Comparison of ENCODE assay signal across 18 cellular contexts in genomic region chr2:66185497-66186034, GRCh38.
A peak's percentile ranks its signal among the peaks of the same experiment; 100 is the strongest.
DNase-seq lines count a peak whose midpoint lies in the region; ATAC-seq, FAIRE-seq and TF ChIP-seq lines count a peak whose summit lies in the region.
"Had no signal": no experiment of that assay in that cellular context is flagged by ENCODE, and none has a peak within 500 bp of the region (broad histone marks: within the 10 kb centered on the region; RNA-seq: fewer than 3 reads in every experiment).

No MANE protein-coding gene starts in this region.

- H2BK15ac ChIP-seq in mesendoderm (replicated peaks; ENCODE audit: low read depth) = no peak overlapping the region

- FAIRE-seq in bronchial epithelial cell (lab: Jason Lieb, UNC) = no peak
- FAIRE-seq: A204.1, H1, HepG2 had no signal

- H3K4ac ChIP-seq in mesendoderm (ENCODE audit: low read depth, low read length) = no peak overlapping the region

- no CpG with 5 or more reads among the region's 10 CpGs for WGBS in mesendoderm (ENCODE audit: extremely low coverage, insufficient coverage, low lambda C conversion rate)

- no peak overlapping the region for H2AK5ac ChIP-seq in mesendoderm (ENCODE audit: low read length)

- no peak overlapping the region for H2BK120ac ChIP-seq in mesendoderm (ENCODE audit: low read depth, low read length)

- peak; percentile 91 for ATAC-seq in esophagus mucosa
- ATAC-seq in lower lobe of right lung = no peak
- ATAC-seq: HepG2 had no signal

- H3K79me2 ChIP-seq in mesendoderm (ENCODE audit: control insufficient read depth, insufficient read depth, low read length) = no peaks in the 10 kb centered on the region

- no peak overlapping the region for H3K4me3 ChIP-seq in bronchial epithelial cell (ENCODE audit: low read depth, low read length)
- H3K4me3 ChIP-seq in mesendoderm (ENCODE audit: low read length) = no peak overlapping the region
- no peak overlapping the region for H3K4me3 ChIP-seq in skin epidermis
- H3K4me3 ChIP-seq in lower lobe of right lung = no peak overlapping the region
- H3K4me3 ChIP-seq: HAP-1 had no signal

- H2BK5ac ChIP-seq in mesendoderm (ENCODE audit: low read length) = no peak overlapping the region

- H4K8ac ChIP-seq in mesendoderm (ENCODE audit: low read depth, low read length) = no peak overlapping the region

- no peaks in the 10 kb centered on the region for H3K79me1 ChIP-seq in mesendoderm (ENCODE audit: low read length)

- no peak overlapping the region for H3K56ac ChIP-seq in mesendoderm (ENCODE audit: low read length)

- H3K4me2 ChIP-seq in mesendoderm (ENCODE audit: low read length) = no peak overlapping the region

- H3K23ac ChIP-seq in mesendoderm (ENCODE audit: low read length) = no peak overlapping the region

- peak overlapping the region; percentile 61 for H3K18ac ChIP-seq in mesendoderm (ENCODE audit: low read length)

- H3K27ac ChIP-seq in mesendoderm (ENCODE audit: low read depth, low read length) = no peak overlapping the region
- peak overlapping the region in 13 of 21 experiments; percentile 29 to 66 (median 52) for H3K27ac ChIP-seq in skin epidermis
- H3K27ac ChIP-seq in lower lobe of right lung = no peak overlapping the region
- H3K27ac ChIP-seq: C4-2B had no signal

- H3K4me1 ChIP-seq in mesendoderm (ENCODE audit: control insufficient read depth, low read depth, low read length) (no peaks in the 10 kb centered on the region), lower lobe of right lung (no peaks in the 10 kb centered on the region)
- H3K4me1 ChIP-seq: BE2C, HAP-1 had no signal

- DNase-seq in bronchial epithelial cell (ENCODE audit: low read depth) (peak; percentile 42), mesendoderm (no peak), lower lobe of right lung (no peak), NCI-H1436 treated with DMSO at 0.1 percent for 48 hours (lab: John Stamatoyannopoulos, UW) (no peak), NCI-H446 treated with DMSO at 0.1 percent for 48 hours (lab: John Stamatoyannopoulos, UW) (no peak), CD1c-positive myeloid dendritic cell (ENCODE audit: extremely low spot score) (no peak)
- DNase-seq: ACHN; BE2C; CD4-positive, alpha-beta memory T cell; DMS79 treated with DMSO at 0.1 percent for 48 hours; GF-D8 had no signal

- no peak overlapping the region for H4K5ac ChIP-seq in mesendoderm (ENCODE audit: low read length)

- no peaks in the 10 kb centered on the region for H3K9me3 ChIP-seq in lower lobe of right lung
- H3K9me3 ChIP-seq: BE2C, HAP-1 had no signal

- no peak overlapping the region for H3K9ac ChIP-seq in mesendoderm (ENCODE audit: low read length)

- intact Hi-C loops in lower lobe of right lung (cut with DNase I) = no loop called here

- H3K27me3 ChIP-seq in bronchial epithelial cell (ENCODE audit: control insufficient read depth, insufficient read depth, low read length) (no peaks in the 10 kb centered on the region), mesendoderm (ENCODE audit: insufficient read depth, low read length, poor library complexity) (no peaks in the 10 kb centered on the region), lower lobe of right lung (ENCODE audit: low read depth) (no peaks in the 10 kb centered on the region)
- H3K27me3 ChIP-seq: BE2C had no signal

- TF ChIP-seq CTCF in bronchial epithelial cell (IDR thresholded peaks at IDR 0.05; ENCODE audit: insufficient read depth, low read length, severe bottlenecking) = no peak
- no peak for TF ChIP-seq CTCF in lower lobe of right lung (IDR thresholded peaks at IDR 0.05)

- no peaks in the 10 kb centered on the region for H3K36me3 ChIP-seq in bronchial epithelial cell (ENCODE audit: control insufficient read depth, insufficient read depth, low read length)
- no peaks in the 10 kb centered on the region for H3K36me3 ChIP-seq in mesendoderm (ENCODE audit: control insufficient read depth, insufficient read depth, low read length)
- H3K36me3 ChIP-seq in lower lobe of right lung = no peaks in the 10 kb centered on the region
- H3K36me3 ChIP-seq: BE2C, HAP-1 had no signal

Comparison
In these comparisons a context has a peak if more than half of its experiments do, and no peak if none do; other contexts are left out.
1. H3K27ac ChIP-seq: peak in skin epidermis (13 of 21); none in mesendoderm (single experiment) and lower lobe of right lung (single experiment).